1 cellular context compared by ENCODE assay signal in genomic region chr5:146767534-146767933, GRCh38.
TF ChIP-seq lines count a peak whose summit lies in the region.

No MANE protein-coding gene starts in this region.

TF ChIP-seq in HepG2, 621 proteins besides CTCF, POLR2A, EP300 and RAD21 (continued from another document and continues in another):
- peak; percentile 88 for TF ChIP-seq HNF4G (IDR thresholded peaks at IDR 0.05; ENCODE audit: borderline replicate concordance, low read depth, low read length)
- peak; percentile 45; the same call in 1 of the 2 replicates for TF ChIP-seq HNF4G (CRISPR knock-in tag; IDR thresholded peaks at IDR 0.05; ENCODE audit: borderline replicate concordance, low read depth)
- TF ChIP-seq SIN3A (IDR thresholded peaks at IDR 0.05; ENCODE audit: borderline replicate concordance, low read depth, low read length): no peak
- no peak for TF ChIP-seq KLF15 (CRISPR knock-in tag; IDR thresholded peaks at IDR 0.05; ENCODE audit: borderline replicate concordance)
- no peak for TF ChIP-seq FOXP1 (IDR thresholded peaks at IDR 0.05)
- TF ChIP-seq FOXP1 (CRISPR knock-in tag; IDR thresholded peaks at IDR 0.05): peak; percentile 78
- no peak for TF ChIP-seq TFAP4 (IDR thresholded peaks at IDR 0.05; ENCODE audit: borderline replicate concordance, low read depth)
- no peak for TF ChIP-seq KLF16 (CRISPR knock-in tag; IDR thresholded peaks at IDR 0.05)
- TF ChIP-seq ZSCAN29 (CRISPR knock-in tag; conservative IDR thresholded peaks at IDR 0.05): no peak
- TF ChIP-seq ZNF792 (CRISPR knock-in tag; IDR thresholded peaks at IDR 0.05): 0 out of 2 replicates have a peak, but pooled peaks have one; percentile 56
- TF ChIP-seq HNF4A (CRISPR knock-in tag; IDR thresholded peaks at IDR 0.05): peak; percentile 95
- TF ChIP-seq POGZ (CRISPR knock-in tag; IDR thresholded peaks at IDR 0.05): peak; percentile 78
- TF ChIP-seq ZNF331 (CRISPR knock-in tag; IDR thresholded peaks at IDR 0.05): peak; percentile 53; the same call in 1 of the 2 replicates
- TF ChIP-seq, protein P1, sequence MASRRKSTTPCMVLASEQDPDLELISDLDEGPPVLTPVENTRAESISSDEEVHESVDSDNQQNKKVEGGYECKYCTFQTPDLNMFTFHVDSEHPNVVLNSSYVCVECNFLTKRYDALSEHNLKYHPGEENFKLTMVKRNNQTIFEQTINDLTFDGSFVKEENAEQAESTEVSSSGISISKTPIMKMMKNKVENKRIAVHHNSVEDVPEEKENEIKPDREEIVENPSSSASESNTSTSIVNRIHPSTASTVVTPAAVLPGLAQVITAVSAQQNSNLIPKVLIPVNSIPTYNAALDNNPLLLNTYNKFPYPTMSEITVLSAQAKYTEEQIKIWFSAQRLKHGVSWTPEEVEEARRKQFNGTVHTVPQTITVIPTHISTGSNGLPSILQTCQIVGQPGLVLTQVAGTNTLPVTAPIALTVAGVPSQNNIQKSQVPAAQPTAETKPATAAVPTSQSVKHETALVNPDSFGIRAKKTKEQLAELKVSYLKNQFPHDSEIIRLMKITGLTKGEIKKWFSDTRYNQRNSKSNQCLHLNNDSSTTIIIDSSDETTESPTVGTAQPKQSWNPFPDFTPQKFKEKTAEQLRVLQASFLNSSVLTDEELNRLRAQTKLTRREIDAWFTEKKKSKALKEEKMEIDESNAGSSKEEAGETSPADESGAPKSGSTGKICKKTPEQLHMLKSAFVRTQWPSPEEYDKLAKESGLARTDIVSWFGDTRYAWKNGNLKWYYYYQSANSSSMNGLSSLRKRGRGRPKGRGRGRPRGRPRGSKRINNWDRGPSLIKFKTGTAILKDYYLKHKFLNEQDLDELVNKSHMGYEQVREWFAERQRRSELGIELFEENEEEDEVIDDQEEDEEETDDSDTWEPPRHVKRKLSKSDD (CRISPR knock-in tag; IDR thresholded peaks at IDR 0.05; ENCODE audit: low read depth): 0 out of 2 replicates have a peak, but pooled peaks have one; percentile 40
- TF ChIP-seq FOSL1 (CRISPR knock-in tag; IDR thresholded peaks at IDR 0.05; ENCODE audit: borderline replicate concordance): no peak
- no peak for TF ChIP-seq SATB2 (CRISPR knock-in tag; IDR thresholded peaks at IDR 0.05)
- no peak for TF ChIP-seq THYN1 (CRISPR knock-in tag; IDR thresholded peaks at IDR 0.05; ENCODE audit: borderline replicate concordance, low read depth)
- TF ChIP-seq PRDM15 (CRISPR knock-in tag; IDR thresholded peaks at IDR 0.05): no peak
- TF ChIP-seq, protein P2, sequence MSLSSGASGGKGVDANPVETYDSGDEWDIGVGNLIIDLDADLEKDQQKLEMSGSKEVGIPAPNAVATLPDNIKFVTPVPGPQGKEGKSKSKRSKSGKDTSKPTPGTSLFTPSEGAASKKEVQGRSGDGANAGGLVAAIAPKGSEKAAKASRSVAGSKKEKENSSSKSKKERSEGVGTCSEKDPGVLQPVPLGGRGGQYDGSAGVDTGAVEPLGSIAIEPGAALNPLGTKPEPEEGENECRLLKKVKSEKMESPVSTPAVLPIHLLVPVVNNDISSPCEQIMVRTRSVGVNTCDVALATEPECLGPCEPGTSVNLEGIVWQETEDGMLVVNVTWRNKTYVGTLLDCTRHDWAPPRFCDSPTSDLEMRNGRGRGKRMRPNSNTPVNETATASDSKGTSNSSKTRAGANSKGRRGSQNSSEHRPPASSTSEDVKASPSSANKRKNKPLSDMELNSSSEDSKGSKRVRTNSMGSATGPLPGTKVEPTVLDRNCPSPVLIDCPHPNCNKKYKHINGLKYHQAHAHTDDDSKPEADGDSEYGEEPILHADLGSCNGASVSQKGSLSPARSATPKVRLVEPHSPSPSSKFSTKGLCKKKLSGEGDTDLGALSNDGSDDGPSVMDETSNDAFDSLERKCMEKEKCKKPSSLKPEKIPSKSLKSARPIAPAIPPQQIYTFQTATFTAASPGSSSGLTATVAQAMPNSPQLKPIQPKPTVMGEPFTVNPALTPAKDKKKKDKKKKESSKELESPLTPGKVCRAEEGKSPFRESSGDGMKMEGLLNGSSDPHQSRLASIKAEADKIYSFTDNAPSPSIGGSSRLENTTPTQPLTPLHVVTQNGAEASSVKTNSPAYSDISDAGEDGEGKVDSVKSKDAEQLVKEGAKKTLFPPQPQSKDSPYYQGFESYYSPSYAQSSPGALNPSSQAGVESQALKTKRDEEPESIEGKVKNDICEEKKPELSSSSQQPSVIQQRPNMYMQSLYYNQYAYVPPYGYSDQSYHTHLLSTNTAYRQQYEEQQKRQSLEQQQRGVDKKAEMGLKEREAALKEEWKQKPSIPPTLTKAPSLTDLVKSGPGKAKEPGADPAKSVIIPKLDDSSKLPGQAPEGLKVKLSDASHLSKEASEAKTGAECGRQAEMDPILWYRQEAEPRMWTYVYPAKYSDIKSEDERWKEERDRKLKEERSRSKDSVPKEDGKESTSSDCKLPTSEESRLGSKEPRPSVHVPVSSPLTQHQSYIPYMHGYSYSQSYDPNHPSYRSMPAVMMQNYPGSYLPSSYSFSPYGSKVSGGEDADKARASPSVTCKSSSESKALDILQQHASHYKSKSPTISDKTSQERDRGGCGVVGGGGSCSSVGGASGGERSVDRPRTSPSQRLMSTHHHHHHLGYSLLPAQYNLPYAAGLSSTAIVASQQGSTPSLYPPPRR (CRISPR knock-in tag; IDR thresholded peaks at IDR 0.05; ENCODE audit: borderline replicate concordance): peak; percentile 49; the same call in 1 of the 2 replicates
- peak; percentile 69 for TF ChIP-seq ARID5B (CRISPR knock-in tag; IDR thresholded peaks at IDR 0.05)
- TF ChIP-seq ZC3H13 (CRISPR knock-in tag; IDR thresholded peaks at IDR 0.05): no peak
- TF ChIP-seq FIP1L1 (IDR thresholded peaks at IDR 0.05; ENCODE audit: borderline replicate concordance, insufficient read depth, low read depth, low read length): no peak
- TF ChIP-seq, protein P3, sequence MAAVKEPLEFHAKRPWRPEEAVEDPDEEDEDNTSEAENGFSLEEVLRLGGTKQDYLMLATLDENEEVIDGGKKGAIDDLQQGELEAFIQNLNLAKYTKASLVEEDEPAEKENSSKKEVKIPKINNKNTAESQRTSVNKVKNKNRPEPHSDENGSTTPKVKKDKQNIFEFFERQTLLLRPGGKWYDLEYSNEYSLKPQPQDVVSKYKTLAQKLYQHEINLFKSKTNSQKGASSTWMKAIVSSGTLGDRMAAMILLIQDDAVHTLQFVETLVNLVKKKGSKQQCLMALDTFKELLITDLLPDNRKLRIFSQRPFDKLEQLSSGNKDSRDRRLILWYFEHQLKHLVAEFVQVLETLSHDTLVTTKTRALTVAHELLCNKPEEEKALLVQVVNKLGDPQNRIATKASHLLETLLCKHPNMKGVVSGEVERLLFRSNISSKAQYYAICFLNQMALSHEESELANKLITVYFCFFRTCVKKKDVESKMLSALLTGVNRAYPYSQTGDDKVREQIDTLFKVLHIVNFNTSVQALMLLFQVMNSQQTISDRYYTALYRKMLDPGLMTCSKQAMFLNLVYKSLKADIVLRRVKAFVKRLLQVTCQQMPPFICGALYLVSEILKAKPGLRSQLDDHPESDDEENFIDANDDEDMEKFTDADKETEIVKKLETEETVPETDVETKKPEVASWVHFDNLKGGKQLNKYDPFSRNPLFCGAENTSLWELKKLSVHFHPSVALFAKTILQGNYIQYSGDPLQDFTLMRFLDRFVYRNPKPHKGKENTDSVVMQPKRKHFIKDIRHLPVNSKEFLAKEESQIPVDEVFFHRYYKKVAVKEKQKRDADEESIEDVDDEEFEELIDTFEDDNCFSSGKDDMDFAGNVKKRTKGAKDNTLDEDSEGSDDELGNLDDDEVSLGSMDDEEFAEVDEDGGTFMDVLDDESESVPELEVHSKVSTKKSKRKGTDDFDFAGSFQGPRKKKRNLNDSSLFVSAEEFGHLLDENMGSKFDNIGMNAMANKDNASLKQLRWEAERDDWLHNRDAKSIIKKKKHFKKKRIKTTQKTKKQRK (IDR thresholded peaks at IDR 0.05; ENCODE audit: low read length): no peak
- TF ChIP-seq NRL (CRISPR knock-in tag; IDR thresholded peaks at IDR 0.05; ENCODE audit: borderline replicate concordance): no peak
- no peak for TF ChIP-seq ZNF607 (CRISPR knock-in tag; IDR thresholded peaks at IDR 0.05; ENCODE audit: borderline replicate concordance)
- TF ChIP-seq SMAD3 (CRISPR knock-in tag; IDR thresholded peaks at IDR 0.05): no peak
- TF ChIP-seq CREM (IDR thresholded peaks at IDR 0.05): peak; percentile 42; the same call in 1 of the 2 replicates
- TF ChIP-seq CREM (CRISPR knock-in tag; IDR thresholded peaks at IDR 0.05): no peak
- TF ChIP-seq, protein P4, sequence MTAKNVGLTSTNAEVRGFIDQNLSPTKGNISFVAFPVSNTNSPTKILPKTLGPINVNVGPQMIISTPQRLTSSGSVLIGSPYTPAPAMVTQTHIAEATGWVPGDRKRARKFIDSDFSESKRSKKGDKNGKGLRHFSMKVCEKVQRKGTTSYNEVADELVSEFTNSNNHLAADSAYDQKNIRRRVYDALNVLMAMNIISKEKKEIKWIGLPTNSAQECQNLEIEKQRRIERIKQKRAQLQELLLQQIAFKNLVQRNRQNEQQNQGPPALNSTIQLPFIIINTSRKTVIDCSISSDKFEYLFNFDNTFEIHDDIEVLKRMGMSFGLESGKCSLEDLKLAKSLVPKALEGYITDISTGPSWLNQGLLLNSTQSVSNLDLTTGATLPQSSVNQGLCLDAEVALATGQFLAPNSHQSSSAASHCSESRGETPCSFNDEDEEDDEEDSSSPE (CRISPR knock-in tag; IDR thresholded peaks at IDR 0.05): peak; percentile 27; the same call in 1 of the 2 replicates
- TF ChIP-seq RARA (CRISPR knock-in tag; IDR thresholded peaks at IDR 0.05): peak; percentile 50
- TF ChIP-seq ZNF737 (CRISPR knock-in tag; IDR thresholded peaks at IDR 0.05; ENCODE audit: borderline replicate concordance): no peak
- TF ChIP-seq CHCHD3 (CRISPR knock-in tag; IDR thresholded peaks at IDR 0.05): no peak
- TF ChIP-seq, protein P5, sequence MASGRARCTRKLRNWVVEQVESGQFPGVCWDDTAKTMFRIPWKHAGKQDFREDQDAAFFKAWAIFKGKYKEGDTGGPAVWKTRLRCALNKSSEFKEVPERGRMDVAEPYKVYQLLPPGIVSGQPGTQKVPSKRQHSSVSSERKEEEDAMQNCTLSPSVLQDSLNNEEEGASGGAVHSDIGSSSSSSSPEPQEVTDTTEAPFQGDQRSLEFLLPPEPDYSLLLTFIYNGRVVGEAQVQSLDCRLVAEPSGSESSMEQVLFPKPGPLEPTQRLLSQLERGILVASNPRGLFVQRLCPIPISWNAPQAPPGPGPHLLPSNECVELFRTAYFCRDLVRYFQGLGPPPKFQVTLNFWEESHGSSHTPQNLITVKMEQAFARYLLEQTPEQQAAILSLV (CRISPR knock-in tag; IDR thresholded peaks at IDR 0.05; ENCODE audit: borderline replicate concordance): no peak
